Comparison of ENCODE assay signal across 8 cellular contexts in genomic region chr5:80141147-80141671, GRCh38.
DNase-seq lines count a peak whose midpoint lies in the region; ATAC-seq and TF ChIP-seq lines count a peak whose summit lies in the region.

No MANE protein-coding gene starts in this region.

- H3K27ac Mint-ChIP-seq in activated naive CD4-positive, alpha-beta T cell treated with anti-CD3 and anti-CD28 coated beads, Interleukin-2, amount 10 ng/mL, durations not matched to agents 7 days and 5 days = peak overlapping the region; percentile 88

- H3K4me1 ChIP-seq in upper lobe of left lung = peaks cover 21 to 40% (median 28%) of the 10 kb centered on the region in 4 donors

- no peak for TF ChIP-seq CTCF in upper lobe of left lung (IDR thresholded peaks at IDR 0.05)

- peak; percentile 87 to 91 for ATAC-seq in upper lobe of left lung (ENCODE audit: low FRiP score in 2 of 2)

- peaks cover 82% of the 10 kb centered on the region for H3K4me1 Mint-ChIP-seq in activated naive CD4-positive, alpha-beta T cell treated with anti-CD3 and anti-CD28 coated beads, Interleukin-2, amount 10 ng/mL, durations not matched to agents 7 days and 5 days

- no peak for TF ChIP-seq EP300 in upper lobe of left lung (IDR thresholded peaks at IDR 0.05)

- WGBS in upper lobe of left lung, 2 donors = 31 to 32% methylated on average over 9 to 12 of the region's 13 CpGs

- H3K9me3 Mint-ChIP-seq in activated naive CD4-positive, alpha-beta T cell treated with anti-CD3 and anti-CD28 coated beads, Interleukin-2, amount 10 ng/mL, durations not matched to agents 7 days and 5 days = no peaks in the 10 kb centered on the region

- CTCF ChIA-PET in activated naive CD4-positive, alpha-beta T cell treated with anti-CD3 and anti-CD28 coated beads, Interleukin-2, amount 10 ng/mL, durations not matched to agents 7 days and 5 days (lab: Charles Lee) = interaction anchor here (1.1 to 1.9 kb wide), 3 partner anchors 9 to 168 kb away, joined by 3 to 4 read pairs (median 4); no protein-coding TSS in a partner anchor

- H3K27ac ChIP-seq in upper lobe of left lung = peak overlapping the region; percentile 69 to 88 (median 83)

- no peaks in the 10 kb centered on the region for H3K27me3 ChIP-seq in upper lobe of left lung

- H3K4me3 Mint-ChIP-seq in activated naive CD4-positive, alpha-beta T cell treated with anti-CD3 and anti-CD28 coated beads, Interleukin-2, amount 10 ng/mL, durations not matched to agents 7 days and 5 days = no peak overlapping the region

- H3K36me3 Mint-ChIP-seq in activated naive CD4-positive, alpha-beta T cell treated with anti-CD3 and anti-CD28 coated beads, Interleukin-2, amount 10 ng/mL, durations not matched to agents 7 days and 5 days = peaks cover 82% of the 10 kb centered on the region

- no peak overlapping the region for H3K4me3 ChIP-seq in upper lobe of left lung

- TF ChIP-seq POLR2A in upper lobe of left lung (IDR thresholded peaks at IDR 0.05) = peak in 1 of 4 donors; percentile 56

- H3K27me3 Mint-ChIP-seq in activated naive CD4-positive, alpha-beta T cell treated with anti-CD3 and anti-CD28 coated beads, Interleukin-2, amount 10 ng/mL, durations not matched to agents 7 days and 5 days = no peaks in the 10 kb centered on the region

- DNase-seq in activated naive CD4-positive, alpha-beta T cell treated with anti-CD3 and anti-CD28 coated beads, Interleukin-2, amount 10 ng/mL, durations not matched to agents 7 days and 5 days = no peak
- no peak for DNase-seq in activated naive CD4-positive, alpha-beta T cell treated with Interleukin-2 at 50 U/mL for 16 hours
- peak; percentile 26 for DNase-seq in dedifferentiated amniotic fluid mesenchymal stem cell (ENCODE audit: extremely low spot score)
- peak; percentile 79 for DNase-seq in medulla oblongata (ENCODE audit: extremely low spot score)
- peak in 1 of 2 donors; percentile 82 for DNase-seq in upper lobe of left lung
- no peak for DNase-seq in stimulated activated naive CD4-positive, alpha-beta T cell (lab: John Stamatoyannopoulos, UW)
- DNase-seq in HCEC 1CT = no peak
- no peak for DNase-seq in glomerular visceral epithelial cell (ENCODE audit: extremely low spot score)

- no peaks in the 10 kb centered on the region for H3K9me3 ChIP-seq in upper lobe of left lung

- peaks cover 0 to 19% (median 3%) of the 10 kb centered on the region in 4 donors for H3K36me3 ChIP-seq in upper lobe of left lung

Comparison
In these comparisons a context has a peak if more than half of its experiments do, and no peak if none do; other contexts are left out.
1. DNase-seq: peak in dedifferentiated amniotic fluid mesenchymal stem cell (single experiment) and medulla oblongata (single experiment); none in activated naive CD4-positive, alpha-beta T cell treated with anti-CD3 and anti-CD28 coated beads, Interleukin-2, amount 10 ng/mL, durations not matched to agents 7 days and 5 days (single experiment), activated naive CD4-positive, alpha-beta T cell treated with Interleukin-2 at 50 U/mL for 16 hours (single experiment), stimulated activated naive CD4-positive, alpha-beta T cell (0 of 6), HCEC 1CT (single experiment) and glomerular visceral epithelial cell (single experiment).